9 cellular contexts compared by ENCODE assay signal in genomic region chr11:57781529-57781943, GRCh38. TPM values are rescaled to one million over a fixed set of nuclear protein-coding genes. Genes with fewer than 3 reads are reported as not detected.
DNase-seq lines count a peak whose midpoint lies in the region; ATAC-seq and TF ChIP-seq lines count a peak whose summit lies in the region.
"Had no signal": no experiment of that assay in that cellular context is flagged by ENCODE, and none has a peak within 500 bp of the region (broad histone marks: within the 10 kb centered on the region; RNA-seq: fewer than 3 reads in every experiment).

No MANE protein-coding gene starts in this region.

- H3K4me3 ChIP-seq in left lung (no peak overlapping the region), stomach smooth muscle (ENCODE audit: low read length in 2 of 2) (no peak overlapping the region)

- ATAC-seq in left lung (peak; percentile 74), HG03039 (IDR thresholded peaks at IDR 0.05; ENCODE audit: unreplicated experiment) (no peak)

- no peak overlapping the region for H3K4me3 Mint-ChIP-seq in chondrocyte (ENCODE audit: unreplicated experiment)

- no peaks in the 10 kb centered on the region for H3K27me3 Mint-ChIP-seq in chondrocyte (ENCODE audit: low read depth)

- peak overlapping the region; percentile 29 for H3K27ac Mint-ChIP-seq in chondrocyte (ENCODE audit: unreplicated experiment)

- H3K36me3 Mint-ChIP-seq in chondrocyte (ENCODE audit: low read depth): peaks cover 1% of the 10 kb centered on the region

- no peaks in the 10 kb centered on the region for H3K9me3 ChIP-seq in left lung
- no peaks in the 10 kb centered on the region for H3K9me3 ChIP-seq in stomach smooth muscle (ENCODE audit: control insufficient read depth in 2 of 2, low read length in 2 of 2)

- TF ChIP-seq CTCF in chondrocyte (IDR thresholded peaks at IDR 0.05) (no peak), left lung (IDR thresholded peaks at IDR 0.05) (no peak)

- intact Hi-C loops in left lung (cut with DNase I): no loop called here

- peak overlapping the region; percentile 82 to 88 for H3K27ac ChIP-seq in left lung
- H3K27ac ChIP-seq in stomach smooth muscle (ENCODE audit: low read length): peak overlapping the region; percentile 31

- no peaks in the 10 kb centered on the region for H3K27me3 ChIP-seq in left lung
- no peaks in the 10 kb centered on the region for H3K27me3 ChIP-seq in stomach smooth muscle (ENCODE audit: control insufficient read depth in 1 of 2, insufficient read depth in 2 of 2, low read length in 2 of 2)

- peak overlapping the region in 1 of 2 donors; percentile 21 for H3K9ac ChIP-seq in stomach smooth muscle (ENCODE audit: low read length in 2 of 2)

- peak; percentile 40; the same call in 1 of the 2 replicates for TF ChIP-seq RAD21 in Ishikawa (IDR thresholded peaks at IDR 0.05; ENCODE audit: low read depth)

- H3K4me1 ChIP-seq in left lung (peaks cover 65 to 99% of the 10 kb centered on the region in 2 donors), stomach smooth muscle (ENCODE audit: control insufficient read depth, insufficient read depth, low read length) (peaks cover 41% of the 10 kb centered on the region)

- H3K36me3 ChIP-seq in left lung (no peaks in the 10 kb centered on the region), stomach smooth muscle (ENCODE audit: control insufficient read depth in 2 of 2, insufficient read depth in 2 of 2, low read length in 2 of 2) (no peaks in the 10 kb centered on the region)

- DNase-seq in chondrocyte (ENCODE audit: low spot score) (no peak), left lung (peak in 1 of 2 donors; percentile 81), mesenteric fat pad (ENCODE audit: low spot score) (no peak), COLO668 (lab: John Stamatoyannopoulos, UW; ENCODE audit: unreplicated experiment) (no peak)
- no peak for DNase-seq in central memory CD4-positive, alpha-beta T cell
- DNase-seq: NCI-H526 had no signal

- H3K4me1 Mint-ChIP-seq in chondrocyte (ENCODE audit: low read depth): peaks cover 71% of the 10 kb centered on the region

- TF ChIP-seq EP300 in Ishikawa (IDR thresholded peaks at IDR 0.05; ENCODE audit: borderline replicate concordance): peak; percentile 84

- no peaks in the 10 kb centered on the region for H3K9me3 Mint-ChIP-seq in chondrocyte (ENCODE audit: low read depth)

TF ChIP-seq in Ishikawa, 13 proteins besides CTCF, POLR2A, EP300 and RAD21:
- TF ChIP-seq FOXM1 (IDR thresholded peaks at IDR 0.05; ENCODE audit: borderline replicate concordance, low read depth) (peak; percentile 78), NFIC (IDR thresholded peaks at IDR 0.05) (peak; percentile 78), YY1 (IDR thresholded peaks at IDR 0.05; ENCODE audit: low read depth) (peak; percentile 66), TCF12 (IDR thresholded peaks at IDR 0.05; ENCODE audit: low read depth) (peak; percentile 92), MAX (IDR thresholded peaks at IDR 0.05) (peak; percentile 96), ZBTB7A (IDR thresholded peaks at IDR 0.05; ENCODE audit: low read depth) (0 out of 2 replicates have a peak, but pooled peaks have one; percentile 32), REST (IDR thresholded peaks at IDR 0.05; ENCODE audit: low read depth) (peak; percentile 10; the same call in 1 of the 2 replicates), CEBPB (IDR thresholded peaks at IDR 0.05) (peak; percentile 27; the same call in 1 of the 2 replicates), TAF1 (IDR thresholded peaks at IDR 0.05; ENCODE audit: low read depth) (peak; percentile 32; the same call in 1 of the 2 replicates), TEAD4 (IDR thresholded peaks at IDR 0.05) (peak; percentile 75), EGR1 (IDR thresholded peaks at IDR 0.05) (no peak), CREB1 (IDR thresholded peaks at IDR 0.05; ENCODE audit: low read depth) (peak; percentile 73), USF1 (IDR thresholded peaks at IDR 0.05) (peak; percentile 60)

RNA-seq across cellular contexts. Expression of gene CTNND1, which starts 19.9 kb away (rescaled TPM):
- total RNA-seq in chondrocyte (126 to 156 TPM (median 138 TPM) in 3 replicates), left lung (100 to 1,000 TPM; 187 to 217 TPM), mesenteric fat pad (150 TPM)

RNA-seq across cellular contexts. Expression of gene BTBD18, which starts 29.9 kb away (rescaled TPM):
- total RNA-seq in chondrocyte (not detected in 3 replicates), left lung (not detected), mesenteric fat pad (not detected)

RNA-seq across cellular contexts. Expression of gene SELENOH, which starts 40.2 kb away (rescaled TPM):
- total RNA-seq in chondrocyte (84.4 to 92.1 TPM (median 87.3 TPM) in 3 replicates), left lung (100 to 1,000 TPM in 1 of 2 donors, 10 to 100 TPM in 1; 94.1 to 108 TPM), mesenteric fat pad (101 TPM)
